ENCODE assay signal across 1 cellular context in the genomic region with DNA sequence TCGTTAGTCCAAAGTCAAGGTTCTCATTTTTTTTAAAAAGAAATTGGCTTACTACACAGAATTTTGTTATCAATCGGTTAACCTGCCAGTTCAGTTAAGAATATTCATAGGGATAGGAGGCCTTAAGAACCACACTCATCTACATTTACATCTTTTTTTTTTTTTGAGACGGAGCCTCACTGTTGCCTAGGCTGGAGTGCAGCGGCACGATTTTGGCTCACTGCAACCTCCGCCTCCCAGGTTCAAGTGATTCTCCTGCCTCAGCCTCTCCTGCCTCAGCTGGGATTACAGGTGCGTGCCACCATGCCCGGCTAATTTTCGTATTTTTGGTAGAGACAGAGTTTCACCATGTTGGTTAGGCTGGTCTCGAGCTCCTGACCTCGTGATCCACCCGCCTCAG.
TF ChIP-seq lines count a peak whose summit lies in the region.

No MANE protein-coding gene starts in this region.

TF ChIP-seq in HepG2, 621 proteins besides CTCF, POLR2A, EP300 and RAD21:
- no peak for TF ChIP-seq ZNF329 (CRISPR knock-in tag; IDR thresholded peaks at IDR 0.05; ENCODE audit: low read depth)
- TF ChIP-seq ZNF720 (CRISPR knock-in tag; IDR thresholded peaks at IDR 0.05) = no peak
- TF ChIP-seq HOXA3 (CRISPR knock-in tag; IDR thresholded peaks at IDR 0.05) = no peak
- TF ChIP-seq NR3C1 (CRISPR knock-in tag; IDR thresholded peaks at IDR 0.05) = no peak
- TF ChIP-seq, protein P1, sequence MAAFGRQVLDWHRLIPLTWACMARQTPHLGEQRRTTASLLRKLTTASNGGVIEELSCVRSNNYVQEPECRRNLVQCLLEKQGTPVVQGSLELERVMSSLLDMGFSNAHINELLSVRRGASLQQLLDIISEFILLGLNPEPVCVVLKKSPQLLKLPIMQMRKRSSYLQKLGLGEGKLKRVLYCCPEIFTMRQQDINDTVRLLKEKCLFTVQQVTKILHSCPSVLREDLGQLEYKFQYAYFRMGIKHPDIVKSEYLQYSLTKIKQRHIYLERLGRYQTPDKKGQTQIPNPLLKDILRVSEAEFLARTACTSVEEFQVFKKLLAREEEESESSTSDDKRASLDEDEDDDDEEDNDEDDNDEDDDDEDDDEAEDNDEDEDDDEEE (CRISPR knock-in tag; IDR thresholded peaks at IDR 0.05) = no peak
- TF ChIP-seq ISL2 (CRISPR knock-in tag; IDR thresholded peaks at IDR 0.05) = no peak
- TF ChIP-seq ARNTL (CRISPR knock-in tag; IDR thresholded peaks at IDR 0.05) = no peak
- TF ChIP-seq, protein P2, sequence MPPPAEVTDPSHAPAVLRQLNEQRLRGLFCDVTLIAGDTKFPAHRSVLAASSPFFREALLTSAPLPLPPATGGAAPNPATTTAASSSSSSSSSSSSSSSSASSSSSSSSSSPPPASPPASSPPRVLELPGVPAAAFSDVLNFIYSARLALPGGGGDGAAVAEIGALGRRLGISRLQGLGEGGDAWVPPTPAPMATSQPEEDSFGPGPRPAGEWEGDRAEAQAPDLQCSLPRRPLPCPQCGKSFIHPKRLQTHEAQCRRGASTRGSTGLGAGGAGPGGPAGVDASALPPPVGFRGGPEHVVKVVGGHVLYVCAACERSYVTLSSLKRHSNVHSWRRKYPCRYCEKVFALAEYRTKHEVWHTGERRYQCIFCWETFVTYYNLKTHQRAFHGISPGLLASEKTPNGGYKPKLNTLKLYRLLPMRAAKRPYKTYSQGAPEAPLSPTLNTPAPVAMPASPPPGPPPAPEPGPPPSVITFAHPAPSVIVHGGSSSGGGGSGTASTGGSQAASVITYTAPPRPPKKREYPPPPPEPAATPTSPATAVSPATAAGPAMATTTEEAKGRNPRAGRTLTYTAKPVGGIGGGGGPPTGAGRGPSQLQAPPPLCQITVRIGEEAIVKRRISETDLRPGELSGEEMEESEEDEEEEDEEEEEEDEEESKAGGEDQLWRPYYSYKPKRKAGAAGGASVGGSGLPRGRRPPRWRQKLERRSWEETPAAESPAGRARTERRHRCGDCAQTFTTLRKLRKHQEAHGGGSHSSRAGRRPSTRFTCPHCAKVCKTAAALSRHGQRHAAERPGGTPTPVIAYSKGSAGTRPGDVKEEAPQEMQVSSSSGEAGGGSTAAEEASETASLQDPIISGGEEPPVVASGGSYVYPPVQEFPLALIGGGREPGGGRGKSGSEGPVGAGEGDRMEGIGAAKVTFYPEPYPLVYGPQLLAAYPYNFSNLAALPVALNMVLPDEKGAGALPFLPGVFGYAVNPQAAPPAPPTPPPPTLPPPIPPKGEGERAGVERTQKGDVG (CRISPR knock-in tag; IDR thresholded peaks at IDR 0.05; ENCODE audit: borderline replicate concordance) = no peak
- no peak for TF ChIP-seq CEBPB (IDR thresholded peaks at IDR 0.05; ENCODE audit: borderline replicate concordance, low read depth, low read length)
